Comparison of ENCODE assay signal across 26 cellular contexts in genomic region chr6:103000686-103001085, GRCh38.
DNase-seq lines count a peak whose midpoint lies in the region; ATAC-seq and TF ChIP-seq lines count a peak whose summit lies in the region.
"Had no signal": no experiment of that assay in that cellular context is flagged by ENCODE, and none has a peak within 500 bp of the region (broad histone marks: within the 10 kb centered on the region; RNA-seq: fewer than 3 reads in every experiment).

No MANE protein-coding gene starts in this region.

- no peak for ATAC-seq in WTC11
- ATAC-seq in HG02973 (IDR thresholded peaks at IDR 0.05; ENCODE audit: unreplicated experiment) = no peak
- ATAC-seq in activated T-cell treated with anti-CD3 and anti-CD28 coated beads, Interleukin-2, amount 50 U/mL, for 72 hours (replicated peaks in 1 of 2) = no peak
- ATAC-seq: CD8-positive, alpha-beta T cell; esophagus mucosa; foreskin keratinocyte; HCT116; K562; psoas muscle had no signal

- no peak overlapping the region for H3K14ac ChIP-seq in mesenchymal stem cell (ENCODE audit: low read length in 2 of 2)

- no peaks in the 10 kb centered on the region for H3K79me2 ChIP-seq in Karpas-422 (ENCODE audit: low read length)

- TF ChIP-seq CTCF in Caco-2 (IDR thresholded peaks at IDR 0.05; ENCODE audit: insufficient read depth in 1 of 2, low read depth in 1 of 2, low read length in 1 of 2, severe bottlenecking in 1 of 2, unreplicated experiment in 1 of 2) (no peak), WTC11 (IDR thresholded peaks at IDR 0.05) (no peak), GM10248 (IDR thresholded peaks at IDR 0.05; ENCODE audit: control extremely low read depth, extremely low read depth, low read depth, missing control alignments) (no peak)

- CTCF ChIA-PET in Caco-2 (lab: Charles Lee) = no interaction called here
- CTCF ChIA-PET in WTC11 (lab: Charles Lee) = no interaction called here
- CTCF ChIA-PET in GM10248 (lab: Yijun Ruan, JAX) = no interaction called here

- H3K4me3 Mint-ChIP-seq in Caco-2 (ENCODE audit: unreplicated experiment) (peak overlapping the region; percentile 27), WTC11 (peak overlapping the region; percentile 44)
- no peak overlapping the region for H3K4me3 Mint-ChIP-seq in activated T-cell treated with anti-CD3 and anti-CD28 coated beads, Interleukin-2, amount 50 U/mL, for 72 hours
- H3K4me3 Mint-ChIP-seq: activated T-cell treated with anti-CD3 and anti-CD28 coated beads, Interleukin-2, amount 50 U/mL, for 24 hours; CD8-positive, alpha-beta T cell had no signal

- H3K27ac ChIP-seq in HUES6 (ENCODE audit: low read depth, low read length) = no peak overlapping the region
- no peak overlapping the region for H3K27ac ChIP-seq in mesenchymal stem cell (ENCODE audit: low read length, poor library complexity, severe bottlenecking)
- H3K27ac ChIP-seq in Karpas-422 (ENCODE audit: low read length) = no peak overlapping the region
- H3K27ac ChIP-seq: foreskin keratinocyte, neutrophil, Peyer's patch, psoas muscle had no signal

- H2AFZ ChIP-seq in mesenchymal stem cell (ENCODE audit: low read depth, low read length) = peak overlapping the region; percentile 14
- no peak overlapping the region for H2AFZ ChIP-seq in Karpas-422 (ENCODE audit: low read length)

- H3K4me1 ChIP-seq in Caco-2 (no peaks in the 10 kb centered on the region), HUES6 (ENCODE audit: control insufficient read depth, insufficient read depth, low read length) (peaks cover 12% of the 10 kb centered on the region), mesenchymal stem cell (ENCODE audit: control insufficient read depth, insufficient read depth, low read depth, low read length) (no peaks in the 10 kb centered on the region), Karpas-422 (ENCODE audit: low read length) (no peaks in the 10 kb centered on the region)
- H3K4me1 ChIP-seq: foreskin keratinocyte, Peyer's patch, psoas muscle had no signal

- BruUV-seq in Caco-2 (replicated peaks; lab: Mats Ljungman, UMichigan) = no TSS peak

- H3K4me1 Mint-ChIP-seq in Caco-2 (ENCODE audit: low read depth, unreplicated experiment) (peaks cover 7% of the 10 kb centered on the region), WTC11 (peaks cover 15% of the 10 kb centered on the region)
- no peaks in the 10 kb centered on the region for H3K4me1 Mint-ChIP-seq in activated T-cell treated with anti-CD3 and anti-CD28 coated beads, Interleukin-2, amount 50 U/mL, for 72 hours (ENCODE audit: low read depth)

- no peak overlapping the region for H3K23ac ChIP-seq in mesenchymal stem cell (ENCODE audit: low read length in 2 of 2)

- H3K27me3 Mint-ChIP-seq in Caco-2 (ENCODE audit: insufficient read depth, unreplicated experiment) = no peaks in the 10 kb centered on the region
- H3K27me3 Mint-ChIP-seq in WTC11 (ENCODE audit: low read depth) = no peaks in the 10 kb centered on the region; the same call in 1 of the 2 replicates
- H3K27me3 Mint-ChIP-seq in activated T-cell treated with anti-CD3 and anti-CD28 coated beads, Interleukin-2, amount 50 U/mL, for 72 hours (ENCODE audit: low read depth) = no peaks in the 10 kb centered on the region
- H3K27me3 Mint-ChIP-seq: activated T-cell treated with anti-CD3 and anti-CD28 coated beads, Interleukin-2, amount 50 U/mL, for 24 hours had no signal

- POLR2A ChIA-PET in Caco-2 (lab: Charles Lee) (no interaction called here), WTC11 (lab: Charles Lee) (no interaction called here), GM10248 (lab: Yijun Ruan, JAX) (no interaction called here)

- no peaks in the 10 kb centered on the region for H4K20me1 ChIP-seq in Karpas-422 (ENCODE audit: insufficient read depth, low read depth, low read length)

- no peak overlapping the region for H2BK12ac ChIP-seq in mesenchymal stem cell (ENCODE audit: low read length in 2 of 2)

- no peaks in the 10 kb centered on the region for H3K9me2 ChIP-seq in Karpas-422 (replicated peaks; ENCODE audit: insufficient read depth, low read length)

- no peak overlapping the region for H4K8ac ChIP-seq in mesenchymal stem cell (ENCODE audit: low read length)

- WGBS in mesenchymal stem cell = 4% methylated on average over 6 of the region's 8 CpGs

- H3K4me2 ChIP-seq in mesenchymal stem cell (ENCODE audit: low read length, poor library complexity, severe bottlenecking) (peak overlapping the region; percentile 63), Karpas-422 (ENCODE audit: low read depth, low read length, poor library complexity, severe bottlenecking) (no peak overlapping the region)

- H3K4me3 ChIP-seq in Caco-2 (ENCODE audit: low read depth, low read length) (no peak overlapping the region), HUES6 (ENCODE audit: low read depth, low read length) (peak overlapping the region; percentile 23; the same call in 1 of the 2 replicates), mesenchymal stem cell (ENCODE audit: insufficient read depth in 1 of 2, low read depth in 1 of 2, low read length in 2 of 2) (no peak overlapping the region), Karpas-422 (ENCODE audit: low read length) (no peak overlapping the region)
- H3K4me3 ChIP-seq: K562, Peyer's patch, psoas muscle had no signal

- no peak overlapping the region for H2AK5ac ChIP-seq in mesenchymal stem cell (ENCODE audit: low read length, severe bottlenecking)

- H2BK15ac ChIP-seq in mesenchymal stem cell (ENCODE audit: low read depth, poor library complexity, severe bottlenecking) = no peak overlapping the region

- intact Hi-C loops in Caco-2 (cut with micrococcal nuclease; ENCODE audit: unreplicated experiment) = no loop called here

- no peaks in the 10 kb centered on the region for H3K36me3 ChIP-seq in Caco-2 (ENCODE audit: control insufficient read depth, insufficient read depth, low read length)
- H3K36me3 ChIP-seq in HUES6 (ENCODE audit: control insufficient read depth, insufficient read depth, low read length) = no peaks in the 10 kb centered on the region
- H3K36me3 ChIP-seq in mesenchymal stem cell (ENCODE audit: control insufficient read depth in 1 of 2, insufficient read depth in 2 of 2, low read depth in 1 of 2, low read length in 2 of 2) = no peaks in the 10 kb centered on the region
- H3K36me3 ChIP-seq in Karpas-422 (ENCODE audit: insufficient read depth, low read length) = no peaks in the 10 kb centered on the region
- H3K36me3 ChIP-seq: neutrophil, Peyer's patch had no signal

- no peak overlapping the region for H4K91ac ChIP-seq in mesenchymal stem cell (ENCODE audit: low read length)

- no peak overlapping the region for H3K4ac ChIP-seq in mesenchymal stem cell (ENCODE audit: low read depth in 1 of 2, low read length in 2 of 2)

- no peaks in the 10 kb centered on the region for H3K79me1 ChIP-seq in mesenchymal stem cell (replicated peaks; ENCODE audit: low read length, poor library complexity, severe bottlenecking)

- H3K9me3 Mint-ChIP-seq in Caco-2 (ENCODE audit: unreplicated experiment) (peaks cover 34% of the 10 kb centered on the region), WTC11 (peaks cover 17% of the 10 kb centered on the region)
- peaks cover 7 to 9% of the 10 kb centered on the region in 2 donors for H3K9me3 Mint-ChIP-seq in activated T-cell treated with anti-CD3 and anti-CD28 coated beads, Interleukin-2, amount 50 U/mL, for 72 hours

- no peaks in the 10 kb centered on the region for H3K27me3 ChIP-seq in Caco-2 (replicated peaks; ENCODE audit: control insufficient read depth, insufficient read depth, low read length)
- H3K27me3 ChIP-seq in HUES6 (ENCODE audit: control insufficient read depth, insufficient read depth, low read length) = no peaks in the 10 kb centered on the region
- H3K27me3 ChIP-seq in mesenchymal stem cell (ENCODE audit: control insufficient read depth in 1 of 2, insufficient read depth in 1 of 2, low read length in 2 of 2) = no peaks in the 10 kb centered on the region
- H3K27me3 ChIP-seq in Karpas-422 (ENCODE audit: low read length) = no peaks in the 10 kb centered on the region
- H3K27me3 ChIP-seq: foreskin keratinocyte, neutrophil, Peyer's patch had no signal

- no peak overlapping the region for H3K18ac ChIP-seq in mesenchymal stem cell (ENCODE audit: low read depth in 1 of 2, low read length in 2 of 2)

- H3K36me3 Mint-ChIP-seq in Caco-2 (ENCODE audit: insufficient read depth, unreplicated experiment) = peaks cover 4% of the 10 kb centered on the region
- H3K36me3 Mint-ChIP-seq in WTC11 = peaks cover 15% of the 10 kb centered on the region
- H3K36me3 Mint-ChIP-seq in activated T-cell treated with anti-CD3 and anti-CD28 coated beads, Interleukin-2, amount 50 U/mL, for 72 hours (ENCODE audit: insufficient read depth in 2 of 2) = peaks cover 0 to 2% of the 10 kb centered on the region in 2 donors
- H3K36me3 Mint-ChIP-seq: CD8-positive, alpha-beta T cell had no signal

- no peak overlapping the region for H2BK5ac ChIP-seq in mesenchymal stem cell (ENCODE audit: low read depth, low read length, poor library complexity, severe bottlenecking)

- H3K9me3 ChIP-seq in Caco-2 (no peaks in the 10 kb centered on the region), HUES6 (ENCODE audit: control insufficient read depth, insufficient read depth, low read depth, low read length) (no peaks in the 10 kb centered on the region), mesenchymal stem cell (ENCODE audit: control insufficient read depth, low read length) (no peaks in the 10 kb centered on the region), Karpas-422 (ENCODE audit: low read length) (no peaks in the 10 kb centered on the region; the same call in 1 of the 2 replicates)
- H3K9me3 ChIP-seq: neutrophil, psoas muscle had no signal

- H3K27ac Mint-ChIP-seq in Caco-2 (ENCODE audit: unreplicated experiment) (peak overlapping the region; percentile 26), WTC11 (peak overlapping the region; percentile 64; the same call in 1 of the 2 replicates)
- H3K27ac Mint-ChIP-seq in activated T-cell treated with anti-CD3 and anti-CD28 coated beads, Interleukin-2, amount 50 U/mL, for 72 hours = no peak overlapping the region
- H3K27ac Mint-ChIP-seq: activated T-cell treated with anti-CD3 and anti-CD28 coated beads, Interleukin-2, amount 50 U/mL, for 24 hours; CD8-positive, alpha-beta T cell had no signal

- no peak overlapping the region for H3K9ac ChIP-seq in HUES6 (ENCODE audit: low read length)
- H3K9ac ChIP-seq in mesenchymal stem cell (ENCODE audit: low read length) = no peak overlapping the region
- no peak overlapping the region for H3K9ac ChIP-seq in Karpas-422 (ENCODE audit: low read length)

- DNase-seq in Caco-2 (no peak), WTC11 (ENCODE audit: low spot score) (no peak), mesenchymal stem cell (no peak), Karpas-422 (no peak), GM10248 (ENCODE audit: extremely low spot score) (no peak)
- DNase-seq in activated T-cell treated with anti-CD3 and anti-CD28 coated beads, Interleukin-2, amount 50 U/mL, for 72 hours = no peak
- DNase-seq: activated CD4-positive, alpha-beta T cell treated with anti-CD3 and anti-CD28 coated beads for 4 hours; activated CD8-positive, alpha-beta memory T cell treated with anti-CD3 and anti-CD28 coated beads for 24 hours; activated naive CD4-positive, alpha-beta T cell treated with Interleukin-2 at 50 U/mL for 16 hours; activated T-cell treated with anti-CD3 and anti-CD28 coated beads, Interleukin-2, amount 50 U/mL, for 24 hours; AML-193; CD8-positive, alpha-beta T cell; effector memory CD4-positive, alpha-beta T cell; foreskin keratinocyte; islet precursor cell; NCI-H1436 treated with DMSO at 0.1 percent for 48 hours; NCI-H2107; NCI-H446; Peyer's patch; psoas muscle had no signal

- no peak overlapping the region for H2BK120ac ChIP-seq in mesenchymal stem cell (ENCODE audit: low read depth, low read length)

Comparison
In these comparisons a context has a peak if more than half of its experiments do, and no peak if none do; other contexts are left out.
1. H3K4me3 Mint-ChIP-seq: peak in Caco-2 (single experiment) and WTC11 (single experiment); none in activated T-cell treated with anti-CD3 and anti-CD28 coated beads, Interleukin-2, amount 50 U/mL, for 72 hours (0 of 2).